Comparison of ENCODE assay signal across 19 cellular contexts in the genomic region with DNA sequence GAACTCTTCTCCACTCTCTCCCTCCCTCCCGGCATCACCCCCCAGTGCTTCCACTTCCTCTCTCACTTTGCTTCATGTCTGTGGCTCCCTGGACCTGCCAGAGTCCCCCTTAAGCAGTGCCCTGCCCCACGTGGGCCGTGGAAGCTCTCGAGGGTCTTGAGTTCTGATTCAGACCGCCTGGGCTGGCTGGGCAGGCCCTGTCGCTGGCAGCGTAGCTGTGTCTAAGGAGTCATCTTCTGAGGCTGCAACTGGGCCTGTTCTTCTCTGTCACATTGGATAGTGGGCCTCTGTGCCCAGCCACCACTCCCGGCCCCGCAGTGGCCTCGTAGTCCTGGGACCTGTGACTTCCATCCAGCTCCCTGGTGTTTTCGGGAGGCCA.
"Had no signal": no experiment of that assay in that cellular context is flagged by ENCODE, and none has a peak within 500 bp of the region (broad histone marks: within the 10 kb centered on the region; RNA-seq: fewer than 3 reads in every experiment).

No MANE protein-coding gene starts in this region.

- H3K4me3 ChIP-seq: left ventricle myocardium inferior, pancreas, smooth muscle cell, stomach had no signal

- H3K27ac ChIP-seq: left ventricle myocardium inferior, neutrophil, pancreas had no signal

- H3K4me2 ChIP-seq: smooth muscle cell had no signal

- H3K27me3 ChIP-seq: neutrophil, pancreas, stomach had no signal

- H3K9me3 ChIP-seq: left ventricle myocardium inferior, neutrophil, pancreas, stomach had no signal

- H3K4me1 ChIP-seq: pancreas had no signal

- ATAC-seq: activated CD8-positive, alpha-beta T cell treated with anti-CD3 and anti-CD28 coated beads for 36 hours; activated T-cell treated with anti-CD3 and anti-CD28 coated beads, Interleukin-2, amount 50 U/mL, for 4 hours; naive thymus-derived CD4-positive, alpha-beta T cell; pancreas had no signal

- DNase-seq: activated B cell treated with CpG ODN at 0.5 μM for 24 hours; activated CD4-positive, alpha-beta T cell treated with anti-CD3 and anti-CD28 coated beads for 48 hours; activated CD8-positive, alpha-beta memory T cell treated with anti-CD3 and anti-CD28 coated beads, Interleukin-2, amount 50 U/mL, for 4 hours; activated CD8-positive, alpha-beta T cell treated with anti-CD3 and anti-CD28 coated beads for 36 hours; activated naive CD4-positive, alpha-beta T cell treated with anti-CD3 and anti-CD28 coated beads, Interleukin-2, amount 50 U/mL, for 16 hours; activated T-cell treated with anti-CD3 and anti-CD28 coated beads, Interleukin-2, amount 50 U/mL, for 4 hours; dermis blood vessel endothelial cell; effector memory CD4-positive, alpha-beta T cell; head of caudate nucleus; kidney glomerular epithelial cell; left ventricle myocardium inferior; stimulated activated CD4-positive, alpha-beta T cell treated with anti-CD3 and anti-CD28 coated beads, Interleukin-4, amount 100 ng/mL, for 1 hour; stomach; trophoblast cell had no signal

- FAIRE-seq: bronchial epithelial cell, pancreas had no signal

- H3K36me3 ChIP-seq: pancreas had no signal
